ENCODE assay signal across 9 cellular contexts in genomic region chr12:132534076-132534475, GRCh38.
"Had no signal": no experiment of that assay in that cellular context is flagged by ENCODE, and none has a peak within 500 bp of the region (broad histone marks: within the 10 kb centered on the region; RNA-seq: fewer than 3 reads in every experiment).

No MANE protein-coding gene starts in this region.

- H3K4me2 ChIP-seq: GM23338 had no signal

- FAIRE-seq: H1, H54, HepG2, K562 had no signal

- H3K4me3 Mint-ChIP-seq: GM23338 had no signal

- H3K4me1 Mint-ChIP-seq: GM23338 had no signal

- H3K4me1 ChIP-seq: HAP-1 had no signal

- DNase-seq: KG1 had no signal

- H3K27ac ChIP-seq: HL-60 had no signal

- H3K4me3 ChIP-seq: GM23338, HAP-1, K562 had no signal

- H3K27ac Mint-ChIP-seq: GM23338 had no signal

- ATAC-seq: GM23338, HCT116, HepG2, K562 had no signal

- H3K36me3 ChIP-seq: HAP-1 had no signal

- H2AFZ ChIP-seq: GM23338 had no signal
